Comparison of ENCODE assay signal across 21 cellular contexts in the genomic region with DNA sequence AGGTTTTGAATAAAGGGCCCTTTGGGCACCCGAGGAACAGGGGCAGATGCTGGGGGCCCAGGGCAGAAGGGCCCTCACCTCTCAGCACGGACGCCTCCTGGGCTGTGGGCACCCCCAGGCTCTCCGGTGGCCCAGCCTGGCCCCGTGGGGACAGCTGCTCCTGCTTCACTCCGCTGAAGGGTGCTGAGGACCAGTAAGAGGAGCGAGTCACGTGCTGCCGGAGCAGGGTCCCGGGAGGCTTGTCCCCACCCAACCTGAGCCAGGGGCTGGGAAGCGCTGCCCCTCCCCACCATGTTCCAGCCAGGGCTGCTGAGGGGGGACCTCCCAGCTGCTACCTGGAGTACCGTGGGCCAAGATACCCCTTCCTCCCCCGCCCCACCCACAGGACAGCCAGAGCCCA. TPM values are rescaled to one million over a fixed set of nuclear protein-coding genes. Genes with fewer than 3 reads are reported as not detected.
A peak's percentile ranks its signal among the peaks of the same experiment; 100 is the strongest.
DNase-seq lines count a peak whose midpoint lies in the region; ATAC-seq, FAIRE-seq and TF ChIP-seq lines count a peak whose summit lies in the region.
"Had no signal": no experiment of that assay in that cellular context is flagged by ENCODE, and none has a peak within 500 bp of the region (broad histone marks: within the 10 kb centered on the region; RNA-seq: fewer than 3 reads in every experiment).

No MANE protein-coding gene starts in this region.

- H2AFZ ChIP-seq in HepG2 (ENCODE audit: low read length), result no peak overlapping the region
- H2AFZ ChIP-seq in neuronal stem cell (ENCODE audit: low read length), result no peak overlapping the region

- H2BK120ac ChIP-seq in neuronal stem cell (ENCODE audit: low read depth, low read length), result no peak overlapping the region

- H3K9me3 ChIP-seq in HepG2 (ENCODE audit: low read length) (no peaks in the 10 kb centered on the region), right lobe of liver (no peaks in the 10 kb centered on the region), neuronal stem cell (replicated peaks in 1 of 2; ENCODE audit: control insufficient read depth in 2 of 2, insufficient read depth in 1 of 2, low read depth in 1 of 2, low read length in 2 of 2) (peaks cover 0 to 4% of the 10 kb centered on the region in 2 donors)

- H3K36me3 ChIP-seq in HepG2 (replicated peaks in 1 of 2; ENCODE audit: control insufficient read depth in 1 of 2, insufficient read depth in 2 of 2, low read length in 2 of 2), result peaks cover 27 to 76% of the 10 kb centered on the region in 2 experiments
- peaks cover 7 to 17% (median 14%) of the 10 kb centered on the region in 4 donors for H3K36me3 ChIP-seq in right lobe of liver
- peaks cover 62 to 72% of the 10 kb centered on the region in 2 donors for H3K36me3 ChIP-seq in neuronal stem cell (replicated peaks in 1 of 2; ENCODE audit: control insufficient read depth in 2 of 2, insufficient read depth in 2 of 2, low read length in 2 of 2)

- peaks cover 6% of the 10 kb centered on the region for H3K79me1 ChIP-seq in neuronal stem cell (ENCODE audit: low read depth, low read length)

- H3K14ac ChIP-seq in neuronal stem cell (ENCODE audit: low read length), result no peak overlapping the region

- H3K9ac ChIP-seq in HepG2 (ENCODE audit: insufficient read depth, low read depth, low read length), result no peak overlapping the region
- H3K9ac ChIP-seq in neuronal stem cell (ENCODE audit: low read depth, low read length, poor library complexity), result peak overlapping the region; percentile 4

- H4K8ac ChIP-seq in neuronal stem cell (ENCODE audit: low read depth, low read length), result no peak overlapping the region

- no peak overlapping the region for H2BK12ac ChIP-seq in neuronal stem cell (ENCODE audit: low read length)

- ATAC-seq in HepG2 (no peak), right lobe of liver (no peak), GM18868 (IDR thresholded peaks at IDR 0.05; ENCODE audit: unreplicated experiment) (no peak)
- ATAC-seq: GM12878 had no signal

- CTCF ChIA-PET in HepG2 (lab: Yijun Ruan, JAX; ENCODE audit: low intra/inter-chr PET ratio, low total read pairs), result no interaction called here

- no peak for TF ChIP-seq CTCF in HepG2 (CRISPR knock-in tag; IDR thresholded peaks at IDR 0.05)
- no peak for TF ChIP-seq CTCF in right lobe of liver (IDR thresholded peaks at IDR 0.05)
- no peak for TF ChIP-seq CTCF in VCaP (conservative IDR thresholded peaks at IDR 0.05)

- peaks cover 13% of the 10 kb centered on the region; the same call in 1 of the 2 replicates for H4K20me1 ChIP-seq in HepG2 (ENCODE audit: insufficient read depth, low read length)

- no peak for TF ChIP-seq RAD21 in HepG2 (CRISPR knock-in tag; IDR thresholded peaks at IDR 0.05)

- H3K4me1 ChIP-seq in HepG2 (ENCODE audit: insufficient read depth, low read length), result peaks cover 20% of the 10 kb centered on the region
- H3K4me1 ChIP-seq in right lobe of liver, result peaks cover 0 to 26% (median 7%) of the 10 kb centered on the region in 4 donors
- H3K4me1 ChIP-seq in neuronal stem cell (ENCODE audit: control insufficient read depth in 2 of 2, insufficient read depth in 1 of 2, low read depth in 1 of 2, low read length in 2 of 2), result no peaks in the 10 kb centered on the region

- TF ChIP-seq POLR2A in HepG2 (IDR thresholded peaks at IDR 0.05; ENCODE audit: insufficient read depth in 1 of 2, low read depth in 2 of 2, low read length in 2 of 2) (no peak), right lobe of liver (IDR thresholded peaks at IDR 0.05) (no peak), GM12891 (IDR thresholded peaks at IDR 0.05; ENCODE audit: low read depth, low read length) (no peak)

- H3K79me2 ChIP-seq in HepG2 (ENCODE audit: insufficient read depth, low read length), result no peaks in the 10 kb centered on the region

- no peak overlapping the region for H2AK5ac ChIP-seq in neuronal stem cell (ENCODE audit: low read depth, low read length)

- no peak overlapping the region for H2BK15ac ChIP-seq in neuronal stem cell (ENCODE audit: low read length)

- H3K4me3 ChIP-seq in HepG2 (replicated peaks in 1 of 3; ENCODE audit: insufficient read depth in 1 of 3, low read depth in 2 of 3, low read length in 3 of 3), result no peak overlapping the region
- H3K4me3 ChIP-seq in right lobe of liver, result no peak overlapping the region
- H3K4me3 ChIP-seq in neuronal stem cell (ENCODE audit: low read length in 2 of 2), result no peak overlapping the region
- H3K4me3 ChIP-seq: GM12878 had no signal

- H3K18ac ChIP-seq in neuronal stem cell (ENCODE audit: low read length), result peak overlapping the region; percentile 48

- H4K91ac ChIP-seq in neuronal stem cell (ENCODE audit: low read depth, low read length, poor library complexity), result no peak overlapping the region

- TF ChIP-seq EP300 in HepG2 (IDR thresholded peaks at IDR 0.05; ENCODE audit: low read depth in 2 of 2, low read length in 2 of 2) (no peak), HepG2 (CRISPR knock-in tag; IDR thresholded peaks at IDR 0.05; ENCODE audit: borderline replicate concordance) (no peak)

- H3K27me3 ChIP-seq in HepG2 (ENCODE audit: control insufficient read depth in 1 of 2, insufficient read depth in 2 of 2, low read length in 2 of 2) (no peaks in the 10 kb centered on the region), right lobe of liver (no peaks in the 10 kb centered on the region), neuronal stem cell (ENCODE audit: control insufficient read depth in 3 of 3, insufficient read depth in 3 of 3, low read depth in 1 of 3, low read length in 3 of 3) (no peaks in the 10 kb centered on the region)

- no peak overlapping the region for H3K23ac ChIP-seq in neuronal stem cell (ENCODE audit: low read depth, low read length, poor library complexity)

- H3K4me2 ChIP-seq in HepG2 (ENCODE audit: low read depth, low read length) (no peak overlapping the region), neuronal stem cell (ENCODE audit: insufficient read depth, low read length, poor library complexity, severe bottlenecking) (no peak overlapping the region)

- POLR2A ChIA-PET in HepG2 (lab: Yijun Ruan, JAX), result no interaction called here

- in situ Hi-C loops in HepG2 (cut with HindIII; ENCODE audit: extremely low pct_ligation_motif_present, low pct_unique_long_range_greater_than_20kb), result loop anchor here (10.0 kb wide), 1 partner anchor 410 kb away; no protein-coding TSS in a partner anchor

- intact Hi-C loops in HepG2 (cut with micrococcal nuclease; ENCODE audit: unreplicated experiment) (no loop called here), right lobe of liver (cut with DNase I) (loop anchor here in 1 of 2 donors (10.0 kb wide), 1 partner anchor 410 kb away; no protein-coding TSS in a partner anchor)

- WGBS in HepG2 (ENCODE audit: low lambda C conversion rate), result no CpG with 5 or more reads among the region's 13 CpGs
- no CpG with 5 or more reads among the region's 13 CpGs for WGBS in right lobe of liver (ENCODE audit: insufficient coverage, low coverage, low lambda C conversion rate, missing lambda C conversion rate)
- no CpG with 5 or more reads among the region's 13 CpGs for WGBS in neuronal stem cell (ENCODE audit: extremely low coverage in 2 of 2, insufficient read length in 2 of 2, insufficient replicate concordance in 1 of 2), 2 donors

- FAIRE-seq in HepG2 (lab: Jason Lieb, UNC), result no peak
- no peak for FAIRE-seq in GM12891 (lab: Jason Lieb, UNC)
- FAIRE-seq: GM12878, GM18507, H1 had no signal

- H2BK5ac ChIP-seq in neuronal stem cell (ENCODE audit: low read length), result peak overlapping the region; percentile 53

- BruUV-seq in HepG2 (replicated peaks; lab: Mats Ljungman, UMichigan), result no TSS peak

- no peak overlapping the region for H3K4ac ChIP-seq in neuronal stem cell (ENCODE audit: low read length)

- H3K27ac ChIP-seq in HepG2 (ENCODE audit: extremely low read length, insufficient read depth, low read length) (no peak overlapping the region), right lobe of liver (no peak overlapping the region), VCaP (peak overlapping the region; percentile 75), neuronal stem cell (replicated peaks; ENCODE audit: low read length) (no peak overlapping the region)

- DNase-seq in HepG2 (ENCODE audit: low spot score) (no peak), right lobe of liver (no peak), neuronal stem cell (ENCODE audit: low spot score) (no peak), hypothalamus (lab: John Stamatoyannopoulos, UW) (no peak), GM12891 (ENCODE audit: insufficient read length, low spot score) (no peak)
- DNase-seq: 8988T; C1 segment of cervical spinal cord; CD4-positive, CD25-positive, alpha-beta regulatory T cell; CD8-positive, alpha-beta memory T cell; COR-L47; DMS 273 treated with DMSO at 0.1 percent for 48 hours; DMS53; DND-41; EL; H9 had no signal

TF ChIP-seq in HepG2, 621 proteins besides CTCF, POLR2A, EP300 and RAD21 (continues in another document):
- no peak for TF ChIP-seq PPARG (CRISPR knock-in tag; conservative IDR thresholded peaks at IDR 0.05)

TF ChIP-seq in GM12891, 5 proteins besides CTCF, POLR2A, EP300 and RAD21 (continues in another document):
- TF ChIP-seq TAF1 (IDR thresholded peaks at IDR 0.05; ENCODE audit: low read depth, low read length) (no peak), SPI1 (IDR thresholded peaks at IDR 0.05; ENCODE audit: low read depth, low read length) (no peak)

RNA-seq across cellular contexts. Expression of a gene that starts 59.5 kb away (rescaled TPM):
- total RNA-seq in HepG2 (2016; rRNA removed; fragmentation: Illumina TruSeq; extraction: Trizol) (not detected in 2 replicates), right lobe of liver (under 1 TPM in 2 of 6 experiments, not detected in 4; 0.12 to 0.31 TPM)
- not detected in 2 replicates for total RNA-seq in HepG2 (2016; cell fraction: cytosol; rRNA removed; fragmentation: Illumina TruSeq; extraction: Trizol; ENCODE audit: low read depth)
- total RNA-seq in HepG2 (2016; cell fraction: insoluble cytoplasmic fraction; rRNA removed; fragmentation: Illumina TruSeq; extraction: Trizol), result not detected in 2 replicates
- not detected in 2 replicates for total RNA-seq in HepG2 (2016; cell fraction: membrane; rRNA removed; fragmentation: Illumina TruSeq; extraction: Trizol)
- total RNA-seq in HepG2 (2016; cell fraction: nucleus; rRNA removed; fragmentation: Illumina TruSeq; extraction: Trizol), result not detected in 2 replicates
- not detected in 2 replicates for polyA plus RNA-seq in HepG2 (2011; rRNA removed)
- polyA plus RNA-seq in HepG2 (2011; cell fraction: cytosol; rRNA removed), result not detected in 2 replicates
- not detected in 2 replicates for polyA plus RNA-seq in HepG2 (2011; cell fraction: nucleus; rRNA removed)
- polyA plus RNA-seq in HepG2 (2012), result not detected in 2 replicates
- polyA plus RNA-seq in HepG2 (2016; cell fraction: cytosol; fragmentation: Illumina TruSeq; extraction: Trizol; ENCODE audit: low read depth), result not detected in 2 replicates
- not detected in 2 replicates for polyA plus RNA-seq in HepG2 (2016; cell fraction: insoluble cytoplasmic fraction; fragmentation: Illumina TruSeq; extraction: Trizol; ENCODE audit: low read depth)
- polyA plus RNA-seq in HepG2 (2016; cell fraction: membrane; fragmentation: Illumina TruSeq; extraction: Trizol; ENCODE audit: low read depth), result not detected in 2 replicates
- not detected in 2 replicates for polyA plus RNA-seq in HepG2 (2016; cell fraction: nucleus; fragmentation: Illumina TruSeq; extraction: Trizol; ENCODE audit: insufficient read depth, low read depth)
- not detected in 2 replicates for polyA minus RNA-seq in HepG2 (2011; rRNA and poly(A)+ RNA removed; ENCODE audit: low replicate concordance)
- not detected in 2 replicates for polyA minus RNA-seq in HepG2 (2011; cell fraction: cytosol; rRNA and poly(A)+ RNA removed)
- not detected in 2 replicates for polyA minus RNA-seq in HepG2 (2011; cell fraction: nucleus; rRNA and poly(A)+ RNA removed)
- 1.5 TPM for polyA plus RNA-seq in neuronal stem cell (2013, experiment 1 of 2)
- polyA plus RNA-seq in neuronal stem cell (2013, experiment 2 of 2), result 2.0 TPM
- polyA plus RNA-seq in GM12891 (2012; ENCODE audit: low read depth, missing spikeins), result not detected
- total RNA-seq: CD4-positive, CD25-positive, alpha-beta regulatory T cell; CD8-positive, alpha-beta memory T cell; GM12878 had no signal
- polyA plus RNA-seq: AG04450; CD4-positive, CD25-positive, alpha-beta regulatory T cell; CD8-positive, alpha-beta memory T cell had no signal
